In genomic region chr1:155174334-155175280, GRCh38 we compare ENCODE assay signal across 6 cellular contexts. TPM values are rescaled to one million over a fixed set of nuclear protein-coding genes. Genes with fewer than 3 reads are reported as not detected.
DNase-seq lines count a peak whose midpoint lies in the region; ATAC-seq and TF ChIP-seq lines count a peak whose summit lies in the region.

No MANE protein-coding gene starts in this region.

- CTCF ChIA-PET in SK-N-SH (lab: Yijun Ruan, JAX), result interaction anchor here (0.6 to 14.8 kb wide), 26 partner anchors 8 to 164 kb away, joined by 3 to 496 read pairs (median 4); partner anchors contain the start of genes ADAM15, ENTREP3, MTX1 and SLC50A1

- H3K27me3 ChIP-seq in SK-N-SH (ENCODE audit: insufficient read depth), result no peaks in the 10 kb centered on the region

- H3K9ac ChIP-seq in SK-N-SH, result peak overlapping the region; percentile 96

- POLR2A ChIA-PET in SK-N-SH (lab: Yijun Ruan, JAX), result interaction anchor here (0.5 to 2.8 kb wide), 9 partner anchors 10 to 190 kb away, joined by 3 to 27 read pairs (median 4); partner anchors contain the start of genes EFNA1 and THBS3

- H3K4me2 ChIP-seq in SK-N-SH, result peak overlapping the region; percentile 94

- TF ChIP-seq CTCF in GM10266 (IDR thresholded peaks at IDR 0.05; ENCODE audit: control insufficient read depth, insufficient read depth, low read depth, missing control alignments) (no peak), SK-N-SH (IDR thresholded peaks at IDR 0.05) (no peak)

- no peak for TF ChIP-seq EP300 in SK-N-SH (IDR thresholded peaks at IDR 0.05; ENCODE audit: borderline replicate concordance in 1 of 2, low read depth in 1 of 2, low read length in 1 of 2)

- no peak for ATAC-seq in GM18909 (IDR thresholded peaks at IDR 0.05; ENCODE audit: poor library complexity, unreplicated experiment)

- H3K9me3 ChIP-seq in SK-N-SH, result no peaks in the 10 kb centered on the region

- H4K20me1 ChIP-seq in SK-N-SH (ENCODE audit: insufficient read depth), result no peaks in the 10 kb centered on the region

- H2AFZ ChIP-seq in SK-N-SH (ENCODE audit: low read depth), result peak overlapping the region; percentile 80; the same call in 1 of the 2 replicates

- DNase-seq in GM10266 (ENCODE audit: extremely low spot score) (peak; percentile 45), SK-N-SH (peak; percentile 90), ecto neural progenitor cell (ENCODE audit: low spot score) (peak; percentile 73), retina (peak; percentile 77), HuH-7 (ENCODE audit: low spot score) (no peak)

- peaks cover 0 to 33% of the 10 kb centered on the region in 2 experiments; a peak in 3 of 4 replicates for H3K4me1 ChIP-seq in SK-N-SH (ENCODE audit: control insufficient read depth in 1 of 2, insufficient read depth in 2 of 2, low read depth in 1 of 2, low read length in 1 of 2)

- H3K4me3 ChIP-seq in SK-N-SH (ENCODE audit: low read depth in 2 of 2, low read length in 1 of 2), result peak overlapping the region; percentile 75 to 93

- no peaks in the 10 kb centered on the region for H3K9me2 ChIP-seq in SK-N-SH

- H3K36me3 ChIP-seq in SK-N-SH (replicated peaks in 1 of 2; ENCODE audit: control insufficient read depth in 1 of 2, insufficient read depth in 2 of 2, low read length in 1 of 2), result peaks cover 23 to 38% of the 10 kb centered on the region in 2 experiments

- H3K79me2 ChIP-seq in SK-N-SH (ENCODE audit: insufficient read depth), result peaks cover 41% of the 10 kb centered on the region

- no peak for TF ChIP-seq RAD21 in SK-N-SH (IDR thresholded peaks at IDR 0.05; ENCODE audit: low read length)

- peaks cover 31% of the 10 kb centered on the region for H3F3A ChIP-seq in SK-N-SH (replicated peaks; ENCODE audit: insufficient read depth)

- H3K27ac ChIP-seq in SK-N-SH (ENCODE audit: low read depth in 2 of 2, low read length in 1 of 2), result peak overlapping the region; percentile 38 to 92; a peak in 3 of 4 replicates

- WGBS in SK-N-SH (ENCODE audit: low lambda C conversion rate), result 16% methylated on average over 34 of the region's 35 CpGs

TF ChIP-seq in SK-N-SH, 30 proteins besides CTCF, POLR2A, EP300 and RAD21:
- no peak for TF ChIP-seq MAX (IDR thresholded peaks at IDR 0.05; ENCODE audit: low read depth)
- no peak for TF ChIP-seq MXI1 (IDR thresholded peaks at IDR 0.05; ENCODE audit: low read depth, low read length)
- TF ChIP-seq NRF1 (IDR thresholded peaks at IDR 0.05; ENCODE audit: low read depth, low read length), result no peak
- TF ChIP-seq RFX5 (IDR thresholded peaks at IDR 0.05; ENCODE audit: low read length), result peak; percentile 48; the same call in 1 of the 2 replicates
- TF ChIP-seq CHD2 (IDR thresholded peaks at IDR 0.05; ENCODE audit: low read length, partially characterized antibody), result peak; percentile 30

RNA-seq across cellular contexts. Expression of gene TRIM46, which starts 1.0 kb away (rescaled TPM):
- 12.3 and 12.7 TPM in 2 replicates for polyA plus RNA-seq in SK-N-SH (2012; rRNA removed)
- polyA plus RNA-seq in SK-N-SH (2012; cell fraction: cytosol; rRNA removed), result 3.4 and 6.0 TPM in 2 replicates
- 58.4 and 75.1 TPM in 2 replicates for polyA plus RNA-seq in SK-N-SH (2012; cell fraction: nucleus; rRNA removed)

RNA-seq across cellular contexts. Expression of gene KRTCAP2, which starts 1.5 kb away (rescaled TPM):
- 203 and 238 TPM in 2 replicates for polyA plus RNA-seq in SK-N-SH (2012; rRNA removed)
- polyA plus RNA-seq in SK-N-SH (2012; cell fraction: cytosol; rRNA removed), result 133 and 181 TPM in 2 replicates
- 254 and 311 TPM in 2 replicates for polyA plus RNA-seq in SK-N-SH (2012; cell fraction: nucleus; rRNA removed)

RNA-seq across cellular contexts. Expression of gene THBS3, which starts 33.1 kb away (rescaled TPM):
- polyA plus RNA-seq in SK-N-SH (2012; rRNA removed), result 124 and 162 TPM in 2 replicates
- 61.2 and 79.2 TPM in 2 replicates for polyA plus RNA-seq in SK-N-SH (2012; cell fraction: cytosol; rRNA removed)
- 430 and 590 TPM in 2 replicates for polyA plus RNA-seq in SK-N-SH (2012; cell fraction: nucleus; rRNA removed)

RNA-seq across cellular contexts. Expression of gene MTX1, which starts 33.9 kb away (rescaled TPM):
- polyA plus RNA-seq in SK-N-SH (2012; rRNA removed), result 79.1 TPM in 2 replicates
- 38.5 and 57.4 TPM in 2 replicates for polyA plus RNA-seq in SK-N-SH (2012; cell fraction: cytosol; rRNA removed)
- polyA plus RNA-seq in SK-N-SH (2012; cell fraction: nucleus; rRNA removed), result 75.0 and 79.6 TPM in 2 replicates

RNA-seq across cellular contexts. Expression of gene DPM3, which starts 34.3 kb away (rescaled TPM):
- 307 and 317 TPM in 2 replicates for polyA plus RNA-seq in SK-N-SH (2012; rRNA removed)
- polyA plus RNA-seq in SK-N-SH (2012; cell fraction: cytosol; rRNA removed), result 125 and 194 TPM in 2 replicates
- polyA plus RNA-seq in SK-N-SH (2012; cell fraction: nucleus; rRNA removed), result 90.2 and 194 TPM in 2 replicates
